ENCODE assay signal across 8 cellular contexts in genomic region chr12:112409064-112409905, GRCh38. TPM values are rescaled to one million over a fixed set of nuclear protein-coding genes. Genes with fewer than 3 reads are reported as not detected.
DNase-seq lines count a peak whose midpoint lies in the region; ATAC-seq and TF ChIP-seq lines count a peak whose summit lies in the region.

RPL6 (minus strand) TSS chr12:112409605; CDS start chr12:112408656, 949 bp downstream.

- TF ChIP-seq CTCF in GM10266 (IDR thresholded peaks at IDR 0.05; ENCODE audit: control insufficient read depth, insufficient read depth, low read depth, missing control alignments) (no peak), heart right ventricle (IDR thresholded peaks at IDR 0.05) (no peak), upper lobe of right lung (IDR thresholded peaks at IDR 0.05) (no peak)

- intact Hi-C loops in heart right ventricle (cut with DNase I) (no loop called here), posterior cingulate gyrus (cut with DNase I) (no loop called here), upper lobe of right lung (cut with DNase I) (no loop called here)

- 10 to 11% methylated on average over 46 of the region's 46 CpGs for WGBS in heart right ventricle, 2 donors

- DNase-seq in GM10266 (ENCODE audit: extremely low spot score), result peak; percentile 86
- peak; percentile 87 for DNase-seq in NCI-H1436 (lab: John Stamatoyannopoulos, UW)
- DNase-seq in T-helper 1 cell, result peak; percentile 28 to 91 (median 67)
- DNase-seq in amniotic epithelial cell (ENCODE audit: low read depth), result peak; percentile 95
- DNase-seq in heart right ventricle, result peak; percentile 56 to 89
- DNase-seq in posterior cingulate gyrus, result peak; percentile 53 to 95 (median 78)
- peak; percentile 85 for DNase-seq in upper lobe of right lung

- peak within 1 kb of the TSS; percentile 56 to 90 (median 80) for H3K4me3 ChIP-seq in heart right ventricle
- peak within 1 kb of the TSS; percentile 78 for H3K4me3 ChIP-seq in upper lobe of right lung

- no peaks in the 10 kb centered on the region for H3K9me3 ChIP-seq in heart right ventricle
- H3K9me3 ChIP-seq in upper lobe of right lung, result no peaks in the 10 kb centered on the region

- H3K27ac ChIP-seq in heart right ventricle (peak within 1 kb of the TSS; percentile 48 to 95 (median 90)), upper lobe of right lung (peak within 1 kb of the TSS; percentile 91)

- H3K36me3 ChIP-seq in heart right ventricle (peaks cover 0 to 41% (median 39%) of the 10 kb centered on the region in 9 donors), upper lobe of right lung (peaks cover 40% of the 10 kb centered on the region)

- ATAC-seq in HG02678 (IDR thresholded peaks at IDR 0.05; ENCODE audit: unreplicated experiment) (peak; percentile 85), heart right ventricle (peak; percentile 90 to 97 (median 96)), upper lobe of right lung (peak; percentile 95)

- H3K4me1 ChIP-seq in heart right ventricle, result peaks cover 0 to 33% (median 20%) of the 10 kb centered on the region in 9 donors
- H3K4me1 ChIP-seq in upper lobe of right lung, result peaks cover 20% of the 10 kb centered on the region

- H3K27me3 ChIP-seq in heart right ventricle (no peaks in the 10 kb centered on the region), upper lobe of right lung (no peaks in the 10 kb centered on the region)

RNA-seq across cellular contexts. Expression of gene RPL6, which starts in this region (rescaled TPM):
- 100 to 1,000 TPM; 564 to 722 (median 607) TPM for total RNA-seq in heart right ventricle
- polyA plus RNA-seq in heart right ventricle, result 1,000 to 10,000 TPM in 1 of 2 donors, 100 to 1,000 TPM in 1; 994 to 1,749 TPM
- total RNA-seq in upper lobe of right lung, result 811 TPM

Comparison
In these comparisons a context has a peak if more than half of its experiments do, and no peak if none do; other contexts are left out.
1. Peak in every context shown above with its lines: DNase-seq, ATAC-seq, H3K4me3 ChIP-seq and H3K27ac ChIP-seq.